1 cellular context compared by ENCODE assay signal in genomic region chr3:123540285-123540684, GRCh38.
A peak's percentile ranks its signal among the peaks of the same experiment; 100 is the strongest.
TF ChIP-seq lines count a peak whose summit lies in the region.

No MANE protein-coding gene starts in this region.

TF ChIP-seq in GM12878, 131 proteins besides CTCF, POLR2A, EP300 and RAD21 (continued from another document):
- TF ChIP-seq ZBTB40 (IDR thresholded peaks at IDR 0.05; ENCODE audit: borderline replicate concordance), result no peak
- TF ChIP-seq BHLHE40 (IDR thresholded peaks at IDR 0.05; ENCODE audit: borderline replicate concordance in 1 of 2, low read depth in 2 of 2, low read length in 1 of 2), result peak; percentile 24 to 44; a peak in 2 of 4 replicates
- no peak for TF ChIP-seq ZNF384 (IDR thresholded peaks at IDR 0.05; ENCODE audit: borderline replicate concordance, low read depth, low read length)
- TF ChIP-seq NFXL1 (IDR thresholded peaks at IDR 0.05; ENCODE audit: borderline replicate concordance), result no peak
- TF ChIP-seq RCOR1 (conservative IDR thresholded peaks at IDR 0.05; ENCODE audit: low read depth, low read length), result no peak
- no peak for TF ChIP-seq ETV6 (conservative IDR thresholded peaks at IDR 0.05 in 1 of 2, IDR thresholded peaks at IDR 0.05 in 1 of 2; ENCODE audit: borderline replicate concordance in 1 of 2, low read depth in 1 of 2)
- no peak for TF ChIP-seq POU2F2 (IDR thresholded peaks at IDR 0.05; ENCODE audit: borderline replicate concordance, low read depth, low read length)
- no peak for TF ChIP-seq ZSCAN29 (IDR thresholded peaks at IDR 0.05)
- TF ChIP-seq CREM (IDR thresholded peaks at IDR 0.05; ENCODE audit: low read depth), result no peak
- TF ChIP-seq RUNX3 (IDR thresholded peaks at IDR 0.05; ENCODE audit: low read length), result peak; percentile 40; the same call in 1 of the 2 replicates
- no peak for TF ChIP-seq WRNIP1 (IDR thresholded peaks at IDR 0.05; ENCODE audit: borderline replicate concordance, low read depth, low read length)
- no peak for TF ChIP-seq IRF5 (IDR thresholded peaks at IDR 0.05; ENCODE audit: borderline replicate concordance)
- TF ChIP-seq RFX5 (IDR thresholded peaks at IDR 0.05; ENCODE audit: low read depth, low read length), result no peak
- peak; percentile 49; the same call in 1 of the 2 replicates for TF ChIP-seq NFIC (IDR thresholded peaks at IDR 0.05; ENCODE audit: low read depth, low read length)
- no peak for TF ChIP-seq NR2F1 (conservative IDR thresholded peaks at IDR 0.05)
